In genomic region chr1:231602675-231602984, GRCh38 we compare ENCODE assay signal across 1 cellular context.
TF ChIP-seq lines count a peak whose summit lies in the region.

No MANE protein-coding gene starts in this region.

TF ChIP-seq in HEK293, 187 proteins besides CTCF, POLR2A, EP300 and RAD21 (continued from another document):
- TF ChIP-seq PRDM10 (tag by site-specific recombination; IDR thresholded peaks at IDR 0.05) (no peak), ZNF664 (tag by site-specific recombination; IDR thresholded peaks at IDR 0.05) (0 out of 2 replicates have a peak, but pooled peaks have one; percentile 24), KLF7 (tag by site-specific recombination; IDR thresholded peaks at IDR 0.05; ENCODE audit: borderline replicate concordance) (no peak), ZNF449 (tag by site-specific recombination; IDR thresholded peaks at IDR 0.05) (no peak), ZNF121 (tag by site-specific recombination; IDR thresholded peaks at IDR 0.05) (no peak), IKZF3 (tag by site-specific recombination; IDR thresholded peaks at IDR 0.05) (no peak), ZNF510 (tag by site-specific recombination; IDR thresholded peaks at IDR 0.05; ENCODE audit: insufficient replicate concordance) (no peak), YY2 (tag by site-specific recombination; IDR thresholded peaks at IDR 0.05) (no peak), ZNF23 (tag by site-specific recombination; IDR thresholded peaks at IDR 0.05; ENCODE audit: borderline replicate concordance) (no peak), OSR2 (tag by site-specific recombination; IDR thresholded peaks at IDR 0.05) (no peak), ZNF133 (tag by site-specific recombination; IDR thresholded peaks at IDR 0.05) (no peak), ZFHX2 (tag by site-specific recombination; conservative IDR thresholded peaks at IDR 0.05) (no peak), ZNF221 (tag by site-specific recombination; IDR thresholded peaks at IDR 0.05; ENCODE audit: borderline replicate concordance) (no peak), YY1 (tag by site-specific recombination; IDR thresholded peaks at IDR 0.05) (no peak), KLF8 (tag by site-specific recombination; IDR thresholded peaks at IDR 0.05) (peak; percentile 31; the same call in 1 of the 2 replicates), ZBTB44 (tag by site-specific recombination; IDR thresholded peaks at IDR 0.05) (no peak), ZNF362 (tag by site-specific recombination; IDR thresholded peaks at IDR 0.05) (peak; percentile 76; the same call in 1 of the 2 replicates), ZNF148 (tag by site-specific recombination; IDR thresholded peaks at IDR 0.05; ENCODE audit: borderline replicate concordance) (no peak), ZNF785 (tag by site-specific recombination; IDR thresholded peaks at IDR 0.05) (no peak), ZNF146 (tag by site-specific recombination; IDR thresholded peaks at IDR 0.05) (no peak), ZNF366 (tag by site-specific recombination; conservative IDR thresholded peaks at IDR 0.05) (peak; percentile 55), INSM2 (tag by site-specific recombination; IDR thresholded peaks at IDR 0.05) (no peak), REST (tag by site-specific recombination; IDR thresholded peaks at IDR 0.05) (no peak), REPIN1 (tag by site-specific recombination; IDR thresholded peaks at IDR 0.05; ENCODE audit: low read depth) (no peak), ZNF16 (tag by site-specific recombination; IDR thresholded peaks at IDR 0.05; ENCODE audit: low read depth) (no peak), ZFP69B (tag by site-specific recombination; IDR thresholded peaks at IDR 0.05) (no peak), ZBTB7A (tag by site-specific recombination; IDR thresholded peaks at IDR 0.05; ENCODE audit: low read depth) (no peak), ZNF830 (tag by site-specific recombination; IDR thresholded peaks at IDR 0.05; ENCODE audit: low read depth) (no peak), SP3 (tag by site-specific recombination; IDR thresholded peaks at IDR 0.05) (0 out of 2 replicates have a peak, but pooled peaks have one; percentile 19)
TF ChIP-seq in HEK293: peak in this region for 5.
